1 cellular context compared by ENCODE assay signal in the genomic region with DNA sequence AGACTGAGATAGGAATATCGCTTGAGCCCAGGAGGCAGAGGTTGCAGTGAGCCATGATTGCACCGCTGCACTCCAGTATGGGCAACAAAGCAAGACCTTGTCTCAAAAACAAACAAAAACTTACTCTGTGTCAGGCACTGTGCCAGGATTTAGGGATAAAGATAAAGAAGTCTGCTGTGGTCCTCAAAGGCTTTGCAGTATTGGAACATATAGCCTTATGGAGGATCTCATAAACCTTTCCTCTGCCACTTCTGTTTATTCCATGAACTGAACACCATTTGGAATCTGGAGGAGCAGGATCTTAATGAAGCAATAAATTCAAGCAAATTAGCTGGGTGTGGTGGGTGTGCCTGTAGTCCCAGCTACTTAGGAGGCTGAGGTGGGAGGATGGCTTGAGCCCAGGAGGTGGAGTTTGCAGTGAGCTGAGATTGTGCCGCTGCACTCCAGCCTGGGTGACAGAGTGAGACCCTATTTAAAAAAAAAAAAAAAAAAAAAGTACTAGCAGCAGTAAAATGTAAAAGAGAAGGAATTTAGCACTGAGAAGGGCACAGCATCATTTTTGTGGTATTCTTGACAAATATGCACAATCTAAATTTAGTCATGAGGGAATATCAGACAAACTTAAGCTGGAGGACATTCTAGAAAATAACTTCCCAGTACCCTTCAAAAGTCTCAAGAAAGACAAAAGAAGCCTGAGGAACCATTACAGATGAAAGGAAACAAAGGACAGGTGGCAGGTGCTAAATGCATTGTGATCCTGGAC.
TF ChIP-seq lines count a peak whose summit lies in the region.

No MANE protein-coding gene starts in this region.

TF ChIP-seq in IMR-90, 13 proteins besides CTCF, POLR2A, EP300 and RAD21:
- TF ChIP-seq MAZ (IDR thresholded peaks at IDR 0.05; ENCODE audit: borderline replicate concordance, low read depth, low read length) (no peak), MXI1 (IDR thresholded peaks at IDR 0.05; ENCODE audit: borderline replicate concordance, low read depth, low read length) (no peak), NFE2L2 (IDR thresholded peaks at IDR 0.05; ENCODE audit: low read depth, low read length) (no peak), SMC3 (IDR thresholded peaks at IDR 0.05; ENCODE audit: low read depth, low read length) (no peak), RCOR1 (IDR thresholded peaks at IDR 0.05; ENCODE audit: insufficient replicate concordance, low read length) (no peak), RFX5 (IDR thresholded peaks at IDR 0.05; ENCODE audit: low read depth, low read length) (no peak), FOS (IDR thresholded peaks at IDR 0.05; ENCODE audit: low read depth, low read length) (no peak), BHLHE40 (IDR thresholded peaks at IDR 0.05; ENCODE audit: low read depth, low read length) (no peak), CHD1 (IDR thresholded peaks at IDR 0.05; ENCODE audit: low read depth, low read length) (no peak), MAFK (IDR thresholded peaks at IDR 0.05; ENCODE audit: low read depth, low read length) (no peak), CEBPB (IDR thresholded peaks at IDR 0.05; ENCODE audit: low read depth, low read length) (no peak)
- TF ChIP-seq, protein P1, sequence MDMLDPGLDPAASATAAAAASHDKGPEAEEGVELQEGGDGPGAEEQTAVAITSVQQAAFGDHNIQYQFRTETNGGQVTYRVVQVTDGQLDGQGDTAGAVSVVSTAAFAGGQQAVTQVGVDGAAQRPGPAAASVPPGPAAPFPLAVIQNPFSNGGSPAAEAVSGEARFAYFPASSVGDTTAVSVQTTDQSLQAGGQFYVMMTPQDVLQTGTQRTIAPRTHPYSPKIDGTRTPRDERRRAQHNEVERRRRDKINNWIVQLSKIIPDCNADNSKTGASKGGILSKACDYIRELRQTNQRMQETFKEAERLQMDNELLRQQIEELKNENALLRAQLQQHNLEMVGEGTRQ (IDR thresholded peaks at IDR 0.05; ENCODE audit: low read depth, low read length) = no peak
- TF ChIP-seq, protein P2, sequence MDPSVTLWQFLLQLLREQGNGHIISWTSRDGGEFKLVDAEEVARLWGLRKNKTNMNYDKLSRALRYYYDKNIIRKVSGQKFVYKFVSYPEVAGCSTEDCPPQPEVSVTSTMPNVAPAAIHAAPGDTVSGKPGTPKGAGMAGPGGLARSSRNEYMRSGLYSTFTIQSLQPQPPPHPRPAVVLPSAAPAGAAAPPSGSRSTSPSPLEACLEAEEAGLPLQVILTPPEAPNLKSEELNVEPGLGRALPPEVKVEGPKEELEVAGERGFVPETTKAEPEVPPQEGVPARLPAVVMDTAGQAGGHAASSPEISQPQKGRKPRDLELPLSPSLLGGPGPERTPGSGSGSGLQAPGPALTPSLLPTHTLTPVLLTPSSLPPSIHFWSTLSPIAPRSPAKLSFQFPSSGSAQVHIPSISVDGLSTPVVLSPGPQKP (IDR thresholded peaks at IDR 0.05; ENCODE audit: borderline replicate concordance, low read depth, low read length) = no peak
